ENCODE assay signal across 37 cellular contexts in the genomic region with DNA sequence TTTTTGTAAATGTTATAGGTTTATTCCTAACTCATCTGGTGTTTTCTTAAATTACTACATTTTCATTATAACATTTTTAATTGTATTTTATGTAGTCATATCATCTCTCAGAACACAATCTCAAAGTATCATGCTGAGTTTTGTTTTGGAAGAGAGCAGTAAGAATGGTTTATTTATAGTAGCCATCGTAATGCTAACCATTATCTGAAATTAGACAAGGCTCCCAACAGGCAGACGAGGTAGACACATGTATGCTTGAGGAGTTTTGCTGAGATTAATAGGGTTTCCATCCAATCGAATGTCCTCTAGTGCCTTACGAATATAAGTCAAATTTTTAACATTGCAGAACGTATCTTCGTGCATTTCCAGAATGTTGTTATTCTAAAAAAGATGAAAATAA. TPM values are rescaled to one million over a fixed set of nuclear protein-coding genes. Genes with fewer than 3 reads are reported as not detected.
"Had no signal": no experiment of that assay in that cellular context is flagged by ENCODE, and none has a peak within 500 bp of the region (broad histone marks: within the 10 kb centered on the region; RNA-seq: fewer than 3 reads in every experiment).

No MANE protein-coding gene starts in this region.

- ATAC-seq: naive thymus-derived CD8-positive, alpha-beta T cell; natural killer cell treated with Interleukin-12 subunit alpha and Interleukin-12 subunit beta and Interleukin-15 and Interleukin-18, amount 100 ng/mL, for 72 hours; pancreas; right lobe of liver; stimulated activated memory B cell treated with anti-CD40 and anti-IgM and Interleukin-4, amounts not matched to agents 10 μg/mL and 1 μg/mL and 100 μg/mL, for 72 hours; stimulated activated naive CD8-positive, alpha-beta T cell treated with anti-CD3 and anti-CD28 coated beads, Interleukin-15, amount 100 ng/mL, for 72 hours; stimulated activated naive CD8-positive, alpha-beta T cell treated with anti-CD3 and anti-CD28 coated beads, Interleukin-15, Interleukin-2, amounts not matched to agents 100 U/mL and 50 U/mL, for 24 hours; upper lobe of right lung had no signal

- DNase-seq: naive B cell; naive thymus-derived CD8-positive, alpha-beta T cell; nephron progenitor cell; nucleus accumbens; pancreas; right lobe of liver; sigmoid colon; spleen; stimulated activated CD4-positive, alpha-beta T cell treated with anti-CD3 and anti-CD28 coated beads, Interleukin-12 subunit alpha, Interleukin-12 subunit beta, amount 100 ng/mL, for 4 hours; stimulated activated CD4-positive, alpha-beta T cell treated with anti-CD3 and anti-CD28 coated beads, Interleukin-1b, Interleukin-23, amount 100 ng/mL, for 48 hours; stimulated activated CD4-positive, alpha-beta T cell treated with anti-CD3 and anti-CD28 coated beads, Interleukin-4, amount 100 ng/mL, for 1 hour; stimulated activated CD4-positive, alpha-beta T cell treated with anti-CD3 and anti-CD28 coated beads, Interleukin-4, amount 100 ng/mL, for 4 hours; stimulated activated CD8-positive, alpha-beta memory T cell treated with anti-CD3 and anti-CD28 coated beads, Interleukin-4, amount 100 ng/mL, for 48 hours; stimulated activated naive CD4-positive, alpha-beta T cell; stimulated activated naive CD8-positive, alpha-beta T cell treated with anti-CD3 and anti-CD28 coated beads, Interleukin-15, amount 100 ng/mL, for 72 hours; stimulated activated naive CD8-positive, alpha-beta T cell treated with anti-CD3 and anti-CD28 coated beads, Interleukin-15, Interleukin-2, amounts not matched to agents 100 U/mL and 50 U/mL, for 24 hours; substantia nigra; testis; tibial artery; transverse colon; upper lobe of right lung; uterus had no signal

- H3K36me3 ChIP-seq: neutrophil, pancreas, prostate gland, right lobe of liver, sigmoid colon, spleen, suprapubic skin, tibial artery, transverse colon, upper lobe of right lung, uterus had no signal

- H3K27ac ChIP-seq: neutrophil, pancreas, prostate gland, right lobe of liver, sigmoid colon, skin epidermis, spleen, suprapubic skin, testis, tibial artery, transverse colon, upper lobe of right lung, uterus had no signal

- H3K4me1 ChIP-seq: pancreas, prostate gland, right lobe of liver, sigmoid colon, spleen, suprapubic skin, testis, tibial artery, transverse colon, upper lobe of right lung, uterus had no signal

- H3K4me3 ChIP-seq: pancreas, prostate gland, right lobe of liver, sigmoid colon, skin epidermis, smooth muscle cell, spleen, suprapubic skin, testis, tibial artery, transverse colon, upper lobe of right lung, uterus had no signal

- H3K4me2 ChIP-seq: smooth muscle cell had no signal

- H3K9me3 ChIP-seq: neutrophil, pancreas, prostate gland, right lobe of liver, sigmoid colon, spleen, suprapubic skin, testis, tibial artery, transverse colon, upper lobe of right lung, uterus had no signal

- H3K27me3 ChIP-seq: neutrophil, pancreas, right lobe of liver, sigmoid colon, spleen, suprapubic skin, testis, tibial artery, transverse colon, upper lobe of right lung, uterus had no signal

RNA-seq across cellular contexts. Expression of a gene that starts 9.0 kb away (rescaled TPM):
- total RNA-seq: naive thymus-derived CD8-positive, alpha-beta T cell; natural killer cell treated with Interleukin-12 subunit alpha and Interleukin-12 subunit beta and Interleukin-15 and Interleukin-18, amount 100 ng/mL, for 72 hours; neural crest cell; omental fat pad; osteocyte; pancreas; posterior vena cava; pulmonary artery endothelial cell; renal cortical epithelial cell; right lobe of liver; sigmoid colon; smooth muscle cell; spleen; suprapubic skin; transverse colon; upper lobe of right lung; urinary bladder; uterus had no signal
- polyA plus RNA-seq: naive thymus-derived CD8-positive, alpha-beta T cell; pancreas; sigmoid colon; smooth muscle cell; spleen; thymus; urinary bladder had no signal

RNA-seq across cellular contexts. Expression of a gene that starts 40.8 kb away (rescaled TPM):
- total RNA-seq: naive thymus-derived CD8-positive, alpha-beta T cell; natural killer cell treated with Interleukin-12 subunit alpha and Interleukin-12 subunit beta and Interleukin-15 and Interleukin-18, amount 100 ng/mL, for 72 hours; neural crest cell; omental fat pad; osteocyte; posterior vena cava; prostate gland; pulmonary artery endothelial cell; renal cortical epithelial cell; right lobe of liver; sigmoid colon; spleen; suprapubic skin; testis; transverse colon; upper lobe of right lung had no signal
- polyA plus RNA-seq: naive thymus-derived CD8-positive, alpha-beta T cell; pancreas; urinary bladder had no signal
